ENCODE assay signal across 1 cellular context in the genomic region with DNA sequence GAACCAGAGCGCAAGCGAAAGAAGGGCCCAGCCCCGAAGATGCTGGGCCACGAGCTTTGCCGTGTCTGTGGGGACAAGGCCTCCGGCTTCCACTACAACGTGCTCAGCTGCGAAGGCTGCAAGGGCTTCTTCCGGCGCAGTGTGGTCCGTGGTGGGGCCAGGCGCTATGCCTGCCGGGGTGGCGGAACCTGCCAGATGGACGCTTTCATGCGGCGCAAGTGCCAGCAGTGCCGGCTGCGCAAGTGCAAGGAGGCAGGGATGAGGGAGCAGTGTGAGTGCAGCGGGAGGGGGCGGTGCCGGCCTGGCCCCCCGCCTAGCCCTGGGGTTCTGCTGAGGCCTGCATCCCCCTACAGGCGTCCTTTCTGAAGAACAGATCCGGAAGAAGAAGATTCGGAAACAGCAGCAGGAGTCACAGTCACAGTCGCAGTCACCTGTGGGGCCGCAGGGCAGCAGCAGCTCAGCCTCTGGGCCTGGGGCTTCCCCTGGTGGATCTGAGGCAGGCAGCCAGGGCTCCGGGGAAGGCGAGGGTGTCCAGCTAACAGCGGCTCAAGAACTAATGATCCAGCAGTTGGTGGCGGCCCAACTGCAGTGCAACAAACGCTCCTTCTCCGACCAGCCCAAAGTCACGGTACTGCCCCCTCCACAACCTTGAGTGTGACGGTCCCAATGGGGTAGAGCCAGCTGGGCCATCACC.
TF ChIP-seq lines count a peak whose summit lies in the region.

No MANE protein-coding gene starts in this region.

TF ChIP-seq in IMR-90, 13 proteins besides CTCF, POLR2A, EP300 and RAD21:
- TF ChIP-seq RCOR1 (IDR thresholded peaks at IDR 0.05; ENCODE audit: insufficient replicate concordance, low read length) (no peak), MAFK (IDR thresholded peaks at IDR 0.05; ENCODE audit: low read depth, low read length) (no peak), CHD1 (IDR thresholded peaks at IDR 0.05; ENCODE audit: low read depth, low read length) (no peak), MXI1 (IDR thresholded peaks at IDR 0.05; ENCODE audit: borderline replicate concordance, low read depth, low read length) (no peak), RFX5 (IDR thresholded peaks at IDR 0.05; ENCODE audit: low read depth, low read length) (no peak), FOS (IDR thresholded peaks at IDR 0.05; ENCODE audit: low read depth, low read length) (no peak), SMC3 (IDR thresholded peaks at IDR 0.05; ENCODE audit: low read depth, low read length) (no peak), CEBPB (IDR thresholded peaks at IDR 0.05; ENCODE audit: low read depth, low read length) (no peak), NFE2L2 (IDR thresholded peaks at IDR 0.05; ENCODE audit: low read depth, low read length) (no peak)
- TF ChIP-seq, protein P1, sequence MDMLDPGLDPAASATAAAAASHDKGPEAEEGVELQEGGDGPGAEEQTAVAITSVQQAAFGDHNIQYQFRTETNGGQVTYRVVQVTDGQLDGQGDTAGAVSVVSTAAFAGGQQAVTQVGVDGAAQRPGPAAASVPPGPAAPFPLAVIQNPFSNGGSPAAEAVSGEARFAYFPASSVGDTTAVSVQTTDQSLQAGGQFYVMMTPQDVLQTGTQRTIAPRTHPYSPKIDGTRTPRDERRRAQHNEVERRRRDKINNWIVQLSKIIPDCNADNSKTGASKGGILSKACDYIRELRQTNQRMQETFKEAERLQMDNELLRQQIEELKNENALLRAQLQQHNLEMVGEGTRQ (IDR thresholded peaks at IDR 0.05; ENCODE audit: low read depth, low read length), result no peak
